Comparison of ENCODE assay signal across 14 cellular contexts in genomic region chr7:28749673-28750072, GRCh38.
"Had no signal": no experiment of that assay in that cellular context is flagged by ENCODE, and none has a peak within 500 bp of the region (broad histone marks: within the 10 kb centered on the region; RNA-seq: fewer than 3 reads in every experiment).

No MANE protein-coding gene starts in this region.

- H3K27ac Mint-ChIP-seq: activated naive CD4-positive, alpha-beta T cell treated with anti-CD3 and anti-CD28 coated beads, Interleukin-2, amount 50 U/mL, for 72 hours; activated T-cell treated with anti-CD3 and anti-CD28 coated beads, Interleukin-2, amount 50 U/mL, for 24 hours; naive thymus-derived CD4-positive, alpha-beta T cell; T-helper 2 cell treated with Interferon-gamma antibody and Interleukin-4, amounts not matched to agents 5 μg/mL and 100 μg/mL, for 36 hours had no signal

- H3K36me3 Mint-ChIP-seq: activated naive CD4-positive, alpha-beta T cell treated with anti-CD3 and anti-CD28 coated beads, Interleukin-2, amount 50 U/mL, for 72 hours; naive thymus-derived CD4-positive, alpha-beta T cell had no signal

- H3K4me3 ChIP-seq: lower lobe of right lung, thoracic aorta had no signal

- H3K9me3 Mint-ChIP-seq: activated naive CD4-positive, alpha-beta T cell treated with anti-CD3 and anti-CD28 coated beads, Interleukin-2, amount 50 U/mL, for 72 hours; activated T-cell treated with anti-CD3 and anti-CD28 coated beads, Interleukin-2, amount 50 U/mL, for 24 hours; naive thymus-derived CD4-positive, alpha-beta T cell; stimulated activated naive CD8-positive, alpha-beta T cell treated with anti-CD3 and anti-CD28 coated beads, Interleukin-15, amount 100 ng/mL, for 72 hours; T-helper 2 cell treated with Interferon-gamma antibody and Interleukin-4, amounts not matched to agents 5 μg/mL and 100 μg/mL, for 36 hours had no signal

- H3K4me1 Mint-ChIP-seq: naive thymus-derived CD4-positive, alpha-beta T cell; stimulated activated naive CD8-positive, alpha-beta T cell treated with anti-CD3 and anti-CD28 coated beads, Interleukin-15, amount 100 ng/mL, for 72 hours had no signal

- H3K9me3 ChIP-seq: lower lobe of right lung, neutrophil, thoracic aorta had no signal

- H3K27me3 ChIP-seq: brain microvascular endothelial cell, neutrophil had no signal

- H3K27me3 Mint-ChIP-seq: stimulated activated naive CD8-positive, alpha-beta T cell treated with anti-CD3 and anti-CD28 coated beads, Interleukin-15, amount 100 ng/mL, for 72 hours had no signal

- H3K27ac ChIP-seq: brain microvascular endothelial cell, lower lobe of right lung, thoracic aorta had no signal

- DNase-seq: activated CD4-positive, alpha-beta T cell treated with anti-CD3 and anti-CD28 coated beads, Interleukin-2, amount 50 U/mL, for 1 hour; activated effector memory CD4-positive, alpha-beta T cell treated with anti-CD3 and anti-CD28 coated beads, Interleukin-2, amount 50 U/mL, for 16 hours; activated T-cell treated with anti-CD3 and anti-CD28 coated beads, Interleukin-2, amount 50 U/mL, for 24 hours; amygdala; naive thymus-derived CD4-positive, alpha-beta T cell; retina; stimulated activated CD4-positive, alpha-beta T cell treated with anti-CD3 and anti-CD28 coated beads, Interleukin-4, amount 100 ng/mL, for 4 hours had no signal

- H3K4me3 Mint-ChIP-seq: activated T-cell treated with anti-CD3 and anti-CD28 coated beads, Interleukin-2, amount 50 U/mL, for 24 hours; naive thymus-derived CD4-positive, alpha-beta T cell; stimulated activated naive CD8-positive, alpha-beta T cell treated with anti-CD3 and anti-CD28 coated beads, Interleukin-15, amount 100 ng/mL, for 72 hours; T-helper 2 cell treated with Interferon-gamma antibody and Interleukin-4, amounts not matched to agents 5 μg/mL and 100 μg/mL, for 36 hours had no signal

- H3K36me3 ChIP-seq: brain microvascular endothelial cell, lower lobe of right lung, thoracic aorta had no signal
